8 cellular contexts compared by ENCODE assay signal in genomic region chr3:128650096-128651050, GRCh38. TPM values are rescaled to one million over a fixed set of nuclear protein-coding genes. Genes with fewer than 3 reads are reported as not detected.
DNase-seq lines count a peak whose midpoint lies in the region; ATAC-seq and TF ChIP-seq lines count a peak whose summit lies in the region.

RPN1 (minus strand) TSS chr3:128650818; CDS start chr3:128650800, 18 bp downstream.

- H3K4me3 ChIP-seq in Jurkat, Clone E6-1 (ENCODE audit: low read length): peak within 1 kb of the TSS; percentile 93
- H3K4me3 ChIP-seq in PC-3 (ENCODE audit: low read length) (peak within 1 kb of the TSS; percentile 100), mucosa of descending colon (peak within 1 kb of the TSS; percentile 100)

- BruUV-seq in PC-3 (replicated peaks; lab: Mats Ljungman, UMichigan): no TSS peak

- H3K79me2 ChIP-seq in PC-3 (ENCODE audit: low read length): peaks cover 53% of the 10 kb centered on the region

- H3K9me2 ChIP-seq in PC-3 (replicated peaks; ENCODE audit: low read length): no peaks in the 10 kb centered on the region

- POLR2A ChIA-PET in PC-3 (lab: Charles Lee; ENCODE audit: unreplicated experiment): no interaction called here

- H3K9me3 ChIP-seq in PC-3 (ENCODE audit: low read length) (no peaks in the 10 kb centered on the region), mucosa of descending colon (no peaks in the 10 kb centered on the region)

- H3K4me1 ChIP-seq in PC-3 (ENCODE audit: insufficient read depth, low read length): peaks cover 6% of the 10 kb centered on the region; the same call in 1 of the 2 replicates
- H3K4me1 ChIP-seq in mucosa of descending colon (ENCODE audit: low read depth): peaks cover 17% of the 10 kb centered on the region

- H3K9ac ChIP-seq in PC-3 (ENCODE audit: low read length): peak within 1 kb of the TSS; percentile 99

- H3K36me3 ChIP-seq in PC-3 (ENCODE audit: low read depth, low read length) (no peaks in the 10 kb centered on the region), mucosa of descending colon (ENCODE audit: low read depth) (no peaks in the 10 kb centered on the region)

- ATAC-seq in GM21717 (IDR thresholded peaks at IDR 0.05; ENCODE audit: unreplicated experiment) (peak; percentile 90), PC-3 (peak; percentile 97), mucosa of descending colon (peak; percentile 100)

- intact Hi-C loops in PC-3 (cut with micrococcal nuclease): loop anchor here (2.0 kb wide), 1 partner anchor 30 kb away; no protein-coding TSS in a partner anchor
- intact Hi-C loops in mucosa of descending colon (cut with DNase I, micrococcal nuclease): no loop called here

- H4K20me1 ChIP-seq in PC-3 (ENCODE audit: low read length): peaks cover 23% of the 10 kb centered on the region

- H2AFZ ChIP-seq in PC-3 (ENCODE audit: low read length): peak within 1 kb of the TSS; percentile 71

- no peak for TF ChIP-seq CTCF in PC-3 (conservative IDR thresholded peaks at IDR 0.05; ENCODE audit: low read depth, low read length)
- TF ChIP-seq CTCF in mucosa of descending colon (IDR thresholded peaks at IDR 0.05): no peak

- no peaks in the 10 kb centered on the region for H3F3A ChIP-seq in PC-3 (ENCODE audit: low read length, unreplicated experiment)

- H3K4me2 ChIP-seq in PC-3 (ENCODE audit: low read length): peak within 1 kb of the TSS; percentile 89

- no peaks in the 10 kb centered on the region for H3K27me3 ChIP-seq in PC-3 (ENCODE audit: low read length)

- peak within 1 kb of the TSS; percentile 68 for H3K27ac ChIP-seq in PC-3 (ENCODE audit: low read length)
- peak within 1 kb of the TSS; percentile 80 for H3K27ac ChIP-seq in epithelial cell of prostate

- DNase-seq in DMS53 (lab: John Stamatoyannopoulos, UW) (peak; percentile 97), PC-3 (peak; percentile 86), activated T-cell treated with anti-CD3 and anti-CD28 coated beads for 48 hours (ENCODE audit: low read depth) (peak; percentile 91), epithelial cell of prostate (ENCODE audit: low read depth, low spot score) (peak; percentile 79), mucosa of descending colon (peak; percentile 97 to 98 (median 97))
- DNase-seq in Jurkat, Clone E6-1 (ENCODE audit: low read depth, low spot score): peak; percentile 93
- DNase-seq in stimulated activated CD8-positive, alpha-beta memory T cell treated with anti-CD3 and anti-CD28 coated beads, Interleukin-4, amount 100 ng/mL, for 1 hour (ENCODE audit: low read depth in 2 of 2, low spot score in 1 of 2): peak; percentile 86 to 88

- CTCF ChIA-PET in PC-3 (lab: Charles Lee): interaction anchor here (0.8 kb wide), 1 partner anchor 33 kb away, joined by 3 read pairs; no protein-coding TSS in a partner anchor

RNA-seq across cellular contexts. Expression of gene RPN1, which starts in this region (rescaled TPM):
- 165 TPM for polyA plus RNA-seq in Jurkat, Clone E6-1 (2012; ENCODE audit: insufficient read depth, insufficient read length)
- total RNA-seq in PC-3 (2014; rRNA removed) (262 and 270 TPM in 2 replicates), mucosa of descending colon (100 to 1,000 TPM; 130 to 219 (median 166) TPM)

Comparison
In these comparisons a context has a peak if more than half of its experiments do, and no peak if none do; other contexts are left out.
1. Peak in every context shown above with its lines: DNase-seq, ATAC-seq, H3K4me3 ChIP-seq and H3K27ac ChIP-seq.